1 cellular context compared by ENCODE assay signal in the genomic region with DNA sequence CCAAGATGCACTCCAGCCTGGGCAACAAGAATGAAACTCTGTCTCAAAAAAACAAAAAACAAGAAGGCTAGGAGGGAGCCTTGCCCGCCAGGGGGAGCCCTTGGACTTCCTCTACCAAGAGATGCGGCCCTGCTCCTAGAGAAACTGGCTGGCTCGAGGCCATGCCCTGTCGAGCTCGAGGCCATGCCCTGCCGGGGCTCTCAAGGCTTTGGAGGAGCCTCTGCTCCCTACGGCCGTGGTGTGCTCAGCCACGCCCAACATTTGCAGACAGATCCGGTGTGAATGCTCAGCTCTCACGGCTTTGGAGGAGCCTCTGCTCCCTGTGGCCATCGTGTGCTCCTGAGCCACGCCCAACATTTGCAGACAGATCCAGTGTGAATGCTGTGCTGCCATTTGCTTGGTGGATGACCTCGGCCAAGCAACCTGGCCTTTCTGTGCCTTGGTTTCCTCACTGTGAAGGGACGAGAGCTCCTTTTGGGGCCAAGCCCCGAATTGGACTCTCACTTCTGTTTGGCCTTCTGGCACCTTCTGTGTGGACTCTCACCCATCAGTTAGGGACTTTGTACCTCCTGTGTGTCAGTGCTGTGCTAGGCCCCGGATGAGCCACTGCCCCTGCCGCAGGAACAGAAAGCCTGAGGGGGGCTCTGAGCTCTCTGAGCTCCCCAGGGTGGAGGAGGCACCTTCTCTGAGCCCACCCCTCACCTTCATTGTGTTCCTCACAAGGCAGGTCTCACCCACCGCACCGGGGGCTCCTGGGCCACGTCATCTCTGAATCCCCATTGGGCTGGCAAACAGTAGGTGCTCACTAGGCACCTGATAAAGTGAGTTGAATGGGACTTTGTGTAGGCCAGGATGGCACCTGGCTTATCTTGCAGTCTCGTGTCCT.
A peak's percentile ranks its signal among the peaks of the same experiment; 100 is the strongest.
TF ChIP-seq lines count a peak whose summit lies in the region.

No MANE protein-coding gene starts in this region.

TF ChIP-seq in HEK293, 187 proteins besides CTCF, POLR2A, EP300 and RAD21 (continued from another document and continues in another):
- TF ChIP-seq, protein P1, sequence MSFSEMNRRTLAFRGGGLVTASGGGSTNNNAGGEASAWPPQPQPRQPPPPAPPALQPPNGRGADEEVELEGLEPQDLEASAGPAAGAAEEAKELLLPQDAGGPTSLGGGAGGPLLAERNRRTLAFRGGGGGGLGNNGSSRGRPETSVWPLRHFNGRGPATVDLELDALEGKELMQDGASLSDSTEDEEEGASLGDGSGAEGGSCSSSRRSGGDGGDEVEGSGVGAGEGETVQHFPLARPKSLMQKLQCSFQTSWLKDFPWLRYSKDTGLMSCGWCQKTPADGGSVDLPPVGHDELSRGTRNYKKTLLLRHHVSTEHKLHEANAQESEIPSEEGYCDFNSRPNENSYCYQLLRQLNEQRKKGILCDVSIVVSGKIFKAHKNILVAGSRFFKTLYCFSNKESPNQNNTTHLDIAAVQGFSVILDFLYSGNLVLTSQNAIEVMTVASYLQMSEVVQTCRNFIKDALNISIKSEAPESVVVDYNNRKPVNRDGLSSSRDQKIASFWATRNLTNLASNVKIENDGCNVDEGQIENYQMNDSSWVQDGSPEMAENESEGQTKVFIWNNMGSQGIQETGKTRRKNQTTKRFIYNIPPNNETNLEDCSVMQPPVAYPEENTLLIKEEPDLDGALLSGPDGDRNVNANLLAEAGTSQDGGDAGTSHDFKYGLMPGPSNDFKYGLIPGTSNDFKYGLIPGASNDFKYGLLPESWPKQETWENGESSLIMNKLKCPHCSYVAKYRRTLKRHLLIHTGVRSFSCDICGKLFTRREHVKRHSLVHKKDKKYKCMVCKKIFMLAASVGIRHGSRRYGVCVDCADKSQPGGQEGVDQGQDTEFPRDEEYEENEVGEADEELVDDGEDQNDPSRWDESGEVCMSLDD (tag by site-specific recombination; IDR thresholded peaks at IDR 0.05): no peak
- TF ChIP-seq MZF1 (tag by site-specific recombination; IDR thresholded peaks at IDR 0.05; ENCODE audit: borderline replicate concordance) (no peak), SP2 (tag by site-specific recombination; IDR thresholded peaks at IDR 0.05) (no peak), GLIS1 (tag by site-specific recombination; IDR thresholded peaks at IDR 0.05) (no peak), KLF7 (tag by site-specific recombination; IDR thresholded peaks at IDR 0.05; ENCODE audit: borderline replicate concordance) (peak; percentile 94), ZNF837 (tag by site-specific recombination; IDR thresholded peaks at IDR 0.05) (no peak), ZBTB17 (tag by site-specific recombination; IDR thresholded peaks at IDR 0.05) (peak; percentile 80), IKZF3 (tag by site-specific recombination; IDR thresholded peaks at IDR 0.05) (no peak), ZNF623 (tag by site-specific recombination; IDR thresholded peaks at IDR 0.05) (no peak), ELK4 (IDR thresholded peaks at IDR 0.05; ENCODE audit: borderline replicate concordance, low read depth, low read length) (no peak), ZNF658 (tag by site-specific recombination; IDR thresholded peaks at IDR 0.05) (no peak), INSM2 (tag by site-specific recombination; IDR thresholded peaks at IDR 0.05) (no peak), ZNF211 (tag by site-specific recombination; IDR thresholded peaks at IDR 0.05; ENCODE audit: low read depth) (no peak), ZFHX2 (tag by site-specific recombination; conservative IDR thresholded peaks at IDR 0.05) (no peak), ZFP69B (tag by site-specific recombination; IDR thresholded peaks at IDR 0.05) (no peak), ZBTB7A (tag by site-specific recombination; IDR thresholded peaks at IDR 0.05; ENCODE audit: low read depth) (no peak), ZNF654 (tag by site-specific recombination; IDR thresholded peaks at IDR 0.05; ENCODE audit: low read depth) (peak; percentile 85), BCL11A (tag by site-specific recombination; IDR thresholded peaks at IDR 0.05; ENCODE audit: low read depth) (no peak), KLF9 (tag by site-specific recombination; IDR thresholded peaks at IDR 0.05; ENCODE audit: low read depth) (peak; percentile 64), ZNF596 (tag by site-specific recombination; IDR thresholded peaks at IDR 0.05) (no peak), ZNF529 (tag by site-specific recombination; IDR thresholded peaks at IDR 0.05; ENCODE audit: insufficient replicate concordance) (no peak), FEZF1 (tag by site-specific recombination; IDR thresholded peaks at IDR 0.05) (no peak), SP7 (tag by site-specific recombination; IDR thresholded peaks at IDR 0.05) (peak; percentile 41; the same call in 1 of the 2 replicates), ZNF600 (tag by site-specific recombination; IDR thresholded peaks at IDR 0.05) (peak; percentile 67), ZBTB1 (tag by site-specific recombination; IDR thresholded peaks at IDR 0.05) (no peak), ZNF274 (IDR thresholded peaks at IDR 0.05; ENCODE audit: low read length) (no peak), ZNF274 (tag by site-specific recombination; IDR thresholded peaks at IDR 0.05; ENCODE audit: borderline replicate concordance) (no peak), ZNF24 (tag by site-specific recombination; IDR thresholded peaks at IDR 0.05) (no peak), ZSCAN30 (tag by site-specific recombination; IDR thresholded peaks at IDR 0.05) (peak; percentile 47; the same call in 1 of the 2 replicates), KLF8 (tag by site-specific recombination; IDR thresholded peaks at IDR 0.05) (0 out of 2 replicates have a peak, but pooled peaks have one; percentile 21), HIC1 (tag by site-specific recombination; IDR thresholded peaks at IDR 0.05) (peak; percentile 65), KLF10 (tag by site-specific recombination; IDR thresholded peaks at IDR 0.05) (no peak), ZBTB21 (tag by site-specific recombination; IDR thresholded peaks at IDR 0.05) (no peak), ZNF121 (tag by site-specific recombination; IDR thresholded peaks at IDR 0.05) (no peak), TRIM28 (IDR thresholded peaks at IDR 0.05; ENCODE audit: borderline replicate concordance, low read length) (no peak), KLF1 (tag by site-specific recombination; IDR thresholded peaks at IDR 0.05) (peak; percentile 48; the same call in 1 of the 2 replicates), ZNF366 (tag by site-specific recombination; conservative IDR thresholded peaks at IDR 0.05) (no peak)
- TF ChIP-seq, protein P2, sequence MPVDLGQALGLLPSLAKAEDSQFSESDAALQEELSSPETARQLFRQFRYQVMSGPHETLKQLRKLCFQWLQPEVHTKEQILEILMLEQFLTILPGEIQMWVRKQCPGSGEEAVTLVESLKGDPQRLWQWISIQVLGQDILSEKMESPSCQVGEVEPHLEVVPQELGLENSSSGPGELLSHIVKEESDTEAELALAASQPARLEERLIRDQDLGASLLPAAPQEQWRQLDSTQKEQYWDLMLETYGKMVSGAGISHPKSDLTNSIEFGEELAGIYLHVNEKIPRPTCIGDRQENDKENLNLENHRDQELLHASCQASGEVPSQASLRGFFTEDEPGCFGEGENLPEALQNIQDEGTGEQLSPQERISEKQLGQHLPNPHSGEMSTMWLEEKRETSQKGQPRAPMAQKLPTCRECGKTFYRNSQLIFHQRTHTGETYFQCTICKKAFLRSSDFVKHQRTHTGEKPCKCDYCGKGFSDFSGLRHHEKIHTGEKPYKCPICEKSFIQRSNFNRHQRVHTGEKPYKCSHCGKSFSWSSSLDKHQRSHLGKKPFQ (tag by site-specific recombination; IDR thresholded peaks at IDR 0.05): peak; percentile 79
- TF ChIP-seq, protein P3, sequence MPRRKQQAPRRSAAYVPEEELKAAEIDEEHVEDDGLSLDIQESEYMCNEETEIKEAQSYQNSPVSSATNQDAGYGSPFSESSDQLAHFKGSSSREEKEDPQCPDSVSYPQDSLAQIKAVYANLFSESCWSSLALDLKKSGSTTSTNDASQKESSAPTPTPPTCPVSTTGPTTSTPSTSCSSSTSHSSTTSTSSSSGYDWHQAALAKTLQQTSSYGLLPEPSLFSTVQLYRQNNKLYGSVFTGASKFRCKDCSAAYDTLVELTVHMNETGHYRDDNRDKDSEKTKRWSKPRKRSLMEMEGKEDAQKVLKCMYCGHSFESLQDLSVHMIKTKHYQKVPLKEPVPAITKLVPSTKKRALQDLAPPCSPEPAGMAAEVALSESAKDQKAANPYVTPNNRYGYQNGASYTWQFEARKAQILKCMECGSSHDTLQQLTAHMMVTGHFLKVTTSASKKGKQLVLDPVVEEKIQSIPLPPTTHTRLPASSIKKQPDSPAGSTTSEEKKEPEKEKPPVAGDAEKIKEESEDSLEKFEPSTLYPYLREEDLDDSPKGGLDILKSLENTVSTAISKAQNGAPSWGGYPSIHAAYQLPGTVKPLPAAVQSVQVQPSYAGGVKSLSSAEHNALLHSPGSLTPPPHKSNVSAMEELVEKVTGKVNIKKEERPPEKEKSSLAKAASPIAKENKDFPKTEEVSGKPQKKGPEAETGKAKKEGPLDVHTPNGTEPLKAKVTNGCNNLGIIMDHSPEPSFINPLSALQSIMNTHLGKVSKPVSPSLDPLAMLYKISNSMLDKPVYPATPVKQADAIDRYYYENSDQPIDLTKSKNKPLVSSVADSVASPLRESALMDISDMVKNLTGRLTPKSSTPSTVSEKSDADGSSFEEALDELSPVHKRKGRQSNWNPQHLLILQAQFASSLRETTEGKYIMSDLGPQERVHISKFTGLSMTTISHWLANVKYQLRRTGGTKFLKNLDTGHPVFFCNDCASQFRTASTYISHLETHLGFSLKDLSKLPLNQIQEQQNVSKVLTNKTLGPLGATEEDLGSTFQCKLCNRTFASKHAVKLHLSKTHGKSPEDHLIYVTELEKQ (tag by site-specific recombination; IDR thresholded peaks at IDR 0.05; ENCODE audit: borderline replicate concordance): no peak
- TF ChIP-seq, protein P4, sequence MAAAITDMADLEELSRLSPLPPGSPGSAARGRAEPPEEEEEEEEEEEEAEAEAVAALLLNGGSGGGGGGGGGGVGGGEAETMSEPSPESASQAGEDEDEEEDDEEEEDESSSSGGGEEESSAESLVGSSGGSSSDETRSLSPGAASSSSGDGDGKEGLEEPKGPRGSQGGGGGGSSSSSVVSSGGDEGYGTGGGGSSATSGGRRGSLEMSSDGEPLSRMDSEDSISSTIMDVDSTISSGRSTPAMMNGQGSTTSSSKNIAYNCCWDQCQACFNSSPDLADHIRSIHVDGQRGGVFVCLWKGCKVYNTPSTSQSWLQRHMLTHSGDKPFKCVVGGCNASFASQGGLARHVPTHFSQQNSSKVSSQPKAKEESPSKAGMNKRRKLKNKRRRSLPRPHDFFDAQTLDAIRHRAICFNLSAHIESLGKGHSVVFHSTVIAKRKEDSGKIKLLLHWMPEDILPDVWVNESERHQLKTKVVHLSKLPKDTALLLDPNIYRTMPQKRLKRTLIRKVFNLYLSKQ (tag by site-specific recombination; IDR thresholded peaks at IDR 0.05; ENCODE audit: borderline replicate concordance): no peak
- TF ChIP-seq, protein P5, sequence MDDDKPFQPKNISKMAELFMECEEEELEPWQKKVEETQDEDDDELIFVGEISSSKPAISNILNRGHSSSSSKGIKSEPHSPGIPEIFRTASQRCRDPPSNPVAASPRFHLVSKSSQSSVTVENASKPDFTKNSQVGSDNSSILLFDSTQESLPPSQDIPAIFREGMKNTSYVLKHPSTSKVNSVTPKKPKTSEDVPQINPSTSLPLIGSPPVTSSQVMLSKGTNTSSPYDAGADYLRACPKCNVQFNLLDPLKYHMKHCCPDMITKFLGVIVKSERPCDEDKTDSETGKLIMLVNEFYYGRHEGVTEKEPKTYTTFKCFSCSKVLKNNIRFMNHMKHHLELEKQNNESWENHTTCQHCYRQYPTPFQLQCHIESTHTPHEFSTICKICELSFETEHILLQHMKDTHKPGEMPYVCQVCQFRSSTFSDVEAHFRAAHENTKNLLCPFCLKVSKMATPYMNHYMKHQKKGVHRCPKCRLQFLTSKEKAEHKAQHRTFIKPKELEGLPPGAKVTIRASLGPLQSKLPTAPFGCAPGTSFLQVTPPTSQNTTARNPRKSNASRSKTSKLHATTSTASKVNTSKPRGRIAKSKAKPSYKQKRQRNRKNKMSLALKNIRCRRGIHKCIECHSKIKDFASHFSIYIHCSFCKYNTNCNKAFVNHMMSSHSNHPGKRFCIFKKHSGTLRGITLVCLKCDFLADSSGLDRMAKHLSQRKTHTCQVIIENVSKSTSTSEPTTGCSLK (tag by site-specific recombination; IDR thresholded peaks at IDR 0.05): no peak
